21 cellular contexts compared by ENCODE assay signal in genomic region chr17:8885968-8886674, GRCh38. TPM values are rescaled to one million over a fixed set of nuclear protein-coding genes. Genes with fewer than 3 reads are reported as not detected.
DNase-seq lines count a peak whose midpoint lies in the region; ATAC-seq and TF ChIP-seq lines count a peak whose summit lies in the region.
"Had no signal": no experiment of that assay in that cellular context is flagged by ENCODE, and none has a peak within 500 bp of the region (broad histone marks: within the 10 kb centered on the region; RNA-seq: fewer than 3 reads in every experiment).

No MANE protein-coding gene starts in this region.

- H3K36me3 ChIP-seq in right lobe of liver = no peaks in the 10 kb centered on the region
- H3K36me3 ChIP-seq: breast epithelium, MG63, WERI-Rb-1 had no signal

- H3K4me1 ChIP-seq in right lobe of liver = no peaks in the 10 kb centered on the region
- H3K4me1 ChIP-seq: breast epithelium had no signal

- no peak for ATAC-seq in activated CD8-positive, alpha-beta memory T cell treated with anti-CD3 and anti-CD28 coated beads, Interleukin-2, amount 10 ng/mL, durations not matched to agents 7 days and 5 days
- ATAC-seq in T-cell (replicated peaks in 1 of 4) (no peak), right lobe of liver (no peak), GM19328 (IDR thresholded peaks at IDR 0.05; ENCODE audit: unreplicated experiment) (no peak)
- ATAC-seq in stimulated activated naive B cell treated with anti-CD40 and anti-IgM and Interleukin-4, amounts not matched to agents 10 μg/mL and 1 μg/mL and 100 μg/mL, for 72 hours (replicated peaks) = no peak

- H3K4me3 Mint-ChIP-seq in activated CD8-positive, alpha-beta memory T cell treated with anti-CD3 and anti-CD28 coated beads, Interleukin-2, amount 10 ng/mL, durations not matched to agents 7 days and 5 days = no peak overlapping the region
- H3K4me3 Mint-ChIP-seq in T-cell = no peak overlapping the region
- H3K4me3 Mint-ChIP-seq in stimulated activated naive B cell treated with anti-CD40 and anti-IgM and Interleukin-4, amounts not matched to agents 10 μg/mL and 1 μg/mL and 100 μg/mL, for 72 hours = no peak overlapping the region
- H3K4me3 Mint-ChIP-seq: activated naive CD8-positive, alpha-beta T cell; HFFc6; neural crest cell had no signal

- no peak overlapping the region for H3K4me3 ChIP-seq in right lobe of liver
- H3K4me3 ChIP-seq: A549; BLaER1 treated with 17β-estradiol and CSF1 and Interleukin-3, amounts not matched to agents 10 nM and 100 nM; breast epithelium; MG63; stomach; upper lobe of left lung had no signal

- H3K4me1 Mint-ChIP-seq in activated CD8-positive, alpha-beta memory T cell treated with anti-CD3 and anti-CD28 coated beads, Interleukin-2, amount 10 ng/mL, durations not matched to agents 7 days and 5 days = no peaks in the 10 kb centered on the region
- H3K4me1 Mint-ChIP-seq in T-cell = peaks cover 0 to 5% (median 0%) of the 10 kb centered on the region in 3 donors
- H3K4me1 Mint-ChIP-seq in stimulated activated naive B cell treated with anti-CD40 and anti-IgM and Interleukin-4, amounts not matched to agents 10 μg/mL and 1 μg/mL and 100 μg/mL, for 72 hours = peaks cover 5 to 8% of the 10 kb centered on the region in 2 donors

- H3K27me3 ChIP-seq in right lobe of liver = no peaks in the 10 kb centered on the region
- H3K27me3 ChIP-seq: BLaER1 treated with 17β-estradiol and CSF1 and Interleukin-3, amounts not matched to agents 10 nM and 100 nM; breast epithelium; MG63; stomach; upper lobe of left lung had no signal

- no peak for TF ChIP-seq CTCF in right lobe of liver (IDR thresholded peaks at IDR 0.05)

- POLR2A ChIA-PET in T-cell (lab: Charles Lee) = no interaction called here

- DNase-seq in activated CD8-positive, alpha-beta memory T cell treated with anti-CD3 and anti-CD28 coated beads, Interleukin-2, amount 10 ng/mL, durations not matched to agents 7 days and 5 days = no peak
- no peak for DNase-seq in activated CD8-positive, alpha-beta memory T cell treated with anti-CD3 and anti-CD28 coated beads, Interleukin-2, amount 50 U/mL, for 4 hours
- DNase-seq in T-cell = peak in 3 of 34 experiments; percentile 19 to 30 (median 22)
- peak; percentile 63 for DNase-seq in iPS-NIHi11 (ENCODE audit: low spot score)
- DNase-seq in stimulated activated naive B cell treated with anti-CD40 and anti-IgM and Interleukin-4, amounts not matched to agents 10 μg/mL and 1 μg/mL and 100 μg/mL, for 72 hours = no peak
- DNase-seq in right lobe of liver = no peak
- DNase-seq in SHP77 treated with DMSO at 0.1 percent for 48 hours (lab: John Stamatoyannopoulos, UW) = no peak
- DNase-seq: HFFc6, MG63, NCI-H1694 treated with DMSO at 0.1 percent for 48 hours, NCI-H446, stomach had no signal

- peaks cover 36% of the 10 kb centered on the region for H3K36me3 Mint-ChIP-seq in activated CD8-positive, alpha-beta memory T cell treated with anti-CD3 and anti-CD28 coated beads, Interleukin-2, amount 10 ng/mL, durations not matched to agents 7 days and 5 days
- H3K36me3 Mint-ChIP-seq in T-cell = peaks cover 57% of the 10 kb centered on the region
- H3K36me3 Mint-ChIP-seq in stimulated activated naive B cell treated with anti-CD40 and anti-IgM and Interleukin-4, amounts not matched to agents 10 μg/mL and 1 μg/mL and 100 μg/mL, for 72 hours = peaks cover 58 to 78% of the 10 kb centered on the region in 2 donors

- H3K27ac Mint-ChIP-seq in activated CD8-positive, alpha-beta memory T cell treated with anti-CD3 and anti-CD28 coated beads, Interleukin-2, amount 10 ng/mL, durations not matched to agents 7 days and 5 days = peak overlapping the region; percentile 28
- peak overlapping the region; percentile 55 to 63 for H3K27ac Mint-ChIP-seq in T-cell
- H3K27ac Mint-ChIP-seq in stimulated activated naive B cell treated with anti-CD40 and anti-IgM and Interleukin-4, amounts not matched to agents 10 μg/mL and 1 μg/mL and 100 μg/mL, for 72 hours = peak overlapping the region; percentile 51
- H3K27ac Mint-ChIP-seq: activated naive CD8-positive, alpha-beta T cell; HFFc6 had no signal

- H3K9me3 Mint-ChIP-seq in activated CD8-positive, alpha-beta memory T cell treated with anti-CD3 and anti-CD28 coated beads, Interleukin-2, amount 10 ng/mL, durations not matched to agents 7 days and 5 days (ENCODE audit: low read depth) = no peaks in the 10 kb centered on the region
- H3K9me3 Mint-ChIP-seq in T-cell = no peaks in the 10 kb centered on the region
- no peaks in the 10 kb centered on the region for H3K9me3 Mint-ChIP-seq in stimulated activated naive B cell treated with anti-CD40 and anti-IgM and Interleukin-4, amounts not matched to agents 10 μg/mL and 1 μg/mL and 100 μg/mL, for 72 hours
- H3K9me3 Mint-ChIP-seq: neural crest cell had no signal

- no peak overlapping the region for H3K27ac ChIP-seq in right lobe of liver
- H3K27ac ChIP-seq: A549, breast epithelium, stomach, upper lobe of left lung, WERI-Rb-1 had no signal

- no peaks in the 10 kb centered on the region for H3K9me3 ChIP-seq in right lobe of liver
- H3K9me3 ChIP-seq: A549, breast epithelium, MG63, stomach, upper lobe of left lung had no signal

- H3K27me3 Mint-ChIP-seq in activated CD8-positive, alpha-beta memory T cell treated with anti-CD3 and anti-CD28 coated beads, Interleukin-2, amount 10 ng/mL, durations not matched to agents 7 days and 5 days = no peaks in the 10 kb centered on the region
- H3K27me3 Mint-ChIP-seq in T-cell = no peaks in the 10 kb centered on the region
- H3K27me3 Mint-ChIP-seq in stimulated activated naive B cell treated with anti-CD40 and anti-IgM and Interleukin-4, amounts not matched to agents 10 μg/mL and 1 μg/mL and 100 μg/mL, for 72 hours = no peaks in the 10 kb centered on the region
- H3K27me3 Mint-ChIP-seq: activated naive CD8-positive, alpha-beta T cell had no signal

- no peak for TF ChIP-seq POLR2A in right lobe of liver (IDR thresholded peaks at IDR 0.05)

- CTCF ChIA-PET in activated CD8-positive, alpha-beta memory T cell treated with anti-CD3 and anti-CD28 coated beads, Interleukin-2, amount 10 ng/mL, durations not matched to agents 7 days and 5 days (lab: Charles Lee) = interaction anchor here (1.6 kb wide), 1 partner anchor 9 kb away, joined by 6 read pairs; no protein-coding TSS in a partner anchor
- CTCF ChIA-PET in T-cell (lab: Charles Lee) = interaction anchor here in 1 of 2 donors (0.7 kb wide), 1 partner anchor 15 kb away, joined by 6 read pairs; no protein-coding TSS in a partner anchor

- intact Hi-C loops in right lobe of liver (cut with DNase I) = no loop called here

- WGBS in right lobe of liver (ENCODE audit: insufficient coverage, low coverage, low lambda C conversion rate, missing lambda C conversion rate) = 68% methylated on average over 16 of the region's 23 CpGs

RNA-seq across cellular contexts. Expression of gene PIK3R6, which starts 18.6 kb away (rescaled TPM):
- 1 to 10 TPM; 1.3 to 4.9 TPM for total RNA-seq in activated CD8-positive, alpha-beta memory T cell treated with anti-CD3 and anti-CD28 coated beads, Interleukin-2, amount 10 ng/mL, durations not matched to agents 7 days and 5 days
- total RNA-seq in T-cell = 1 to 10 TPM in 2 of 5 donors, under 1 TPM in 3; 0.53 to 1.4 (median 0.72) TPM
- total RNA-seq in right lobe of liver = under 1 TPM in 5 of 6 experiments, not detected in 1; 0.18 to 0.62 (median 0.25) TPM
- total RNA-seq: fibroblast of lung, HFFc6, neural crest cell had no signal
